9 cellular contexts compared by ENCODE assay signal in the genomic region with DNA sequence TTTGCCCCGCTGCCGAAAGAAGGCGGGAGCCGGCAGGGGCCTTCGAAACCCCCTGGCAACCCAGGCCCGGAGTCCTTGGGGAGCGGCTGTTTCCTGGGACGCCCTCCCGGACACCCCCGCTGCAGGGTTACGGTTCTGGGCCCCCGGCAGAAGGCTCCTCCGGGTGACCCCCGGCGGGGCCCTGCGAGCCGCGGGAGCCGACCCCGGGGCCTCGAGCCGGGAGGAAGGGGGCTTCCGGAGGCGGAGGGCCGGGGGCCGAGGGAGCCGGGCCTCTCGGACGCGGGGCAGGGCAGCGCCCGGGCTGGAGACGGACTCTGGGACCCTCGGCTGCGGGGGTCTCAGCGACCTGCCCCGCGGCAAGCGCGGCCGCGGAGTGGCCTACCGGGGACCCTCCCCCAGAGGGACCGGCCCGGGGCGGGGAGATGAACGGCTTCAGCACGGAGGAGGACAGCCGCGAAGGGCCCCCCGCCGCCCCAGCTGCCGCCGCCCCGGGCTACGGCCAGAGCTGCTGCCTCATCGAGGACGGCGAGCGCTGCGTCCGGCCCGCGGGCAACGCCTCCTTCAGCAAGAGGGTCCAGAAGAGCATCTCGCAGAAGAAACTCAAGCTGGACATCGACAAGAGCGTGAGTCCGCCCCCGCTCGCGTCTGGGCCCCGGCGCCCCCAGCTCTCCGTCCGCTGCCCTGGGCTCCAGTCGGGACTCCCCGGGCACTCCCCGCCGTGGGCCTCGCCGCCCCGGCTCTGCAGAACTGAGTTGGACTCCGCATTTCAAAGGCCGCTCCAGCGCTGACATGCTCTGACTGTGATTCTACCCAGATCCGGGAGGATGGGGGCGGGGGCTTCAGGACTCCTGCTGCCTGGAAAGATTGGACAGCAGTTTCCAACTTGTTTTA. TPM values are rescaled to one million over a fixed set of nuclear protein-coding genes. Genes with fewer than 3 reads are reported as not detected.
A peak's percentile ranks its signal among the peaks of the same experiment; 100 is the strongest.
DNase-seq lines count a peak whose midpoint lies in the region; ATAC-seq, FAIRE-seq and TF ChIP-seq lines count a peak whose summit lies in the region.
"Had no signal": no experiment of that assay in that cellular context is flagged by ENCODE, and none has a peak within 500 bp of the region (broad histone marks: within the 10 kb centered on the region; RNA-seq: fewer than 3 reads in every experiment).

No MANE protein-coding gene starts in this region.

- H3K36me3 Mint-ChIP-seq in CD4-positive, alpha-beta memory T cell: peaks cover 26 to 46% of the 10 kb centered on the region in 2 donors
- H3K36me3 Mint-ChIP-seq in dendritic cell treated with granulocyte-macrophage colony-stimulating factor and Interleukin-4, amounts not matched to agents 40 ng/mL and 50 ng/mL, for 4 days (ENCODE audit: low read depth): peaks cover 41% of the 10 kb centered on the region

- TF ChIP-seq RAD21 in HepG2 (CRISPR knock-in tag; IDR thresholded peaks at IDR 0.05): no peak

- CTCF ChIA-PET in CD4-positive, alpha-beta memory T cell (lab: Charles Lee; ENCODE audit: partially characterized antibody): interaction anchor here (0.9 to 1.6 kb wide), 2 partner anchors 16 to 374 kb away, joined by 3 to 6 read pairs; no protein-coding TSS in a partner anchor
- CTCF ChIA-PET in HepG2 (lab: Yijun Ruan, JAX; ENCODE audit: low intra/inter-chr PET ratio, low total read pairs): no interaction called here

- H3K27ac ChIP-seq in CD4-positive, alpha-beta memory T cell (ENCODE audit: low read depth, low read length): peak overlapping the region; percentile 65
- H3K27ac ChIP-seq in HUES6 (ENCODE audit: low read depth, low read length): peak overlapping the region; percentile 56; the same call in 1 of the 2 replicates
- peak overlapping the region; percentile 72 for H3K27ac ChIP-seq in HepG2 (ENCODE audit: extremely low read length, insufficient read depth, low read length)

- H3K27me3 Mint-ChIP-seq in CD4-positive, alpha-beta memory T cell: no peaks in the 10 kb centered on the region
- H3K27me3 Mint-ChIP-seq in dendritic cell treated with granulocyte-macrophage colony-stimulating factor and Interleukin-4, amounts not matched to agents 40 ng/mL and 50 ng/mL, for 4 days: no peaks in the 10 kb centered on the region

- POLR2A ChIA-PET in CD4-positive, alpha-beta memory T cell (lab: Charles Lee; ENCODE audit: partially characterized antibody): interaction anchor here (0.7 to 1.7 kb wide), 6 partner anchors 14 to 921 kb away, joined by 3 to 9 read pairs (median 4); partner anchors contain the start of genes FAM114A2, GALNT10 and MFAP3
- POLR2A ChIA-PET in HepG2 (lab: Yijun Ruan, JAX): interaction anchor here (0.7 to 1.4 kb wide), 2 partner anchors 59 to 256 kb away, joined by 4 to 5 read pairs; partner anchors contain the start of gene GALNT10

- peaks cover 4% of the 10 kb centered on the region for H3K36me3 ChIP-seq in CD4-positive, alpha-beta memory T cell (ENCODE audit: insufficient read depth, low read length)
- H3K36me3 ChIP-seq in HUES6 (ENCODE audit: control insufficient read depth, insufficient read depth, low read length): peaks cover 21% of the 10 kb centered on the region
- H3K36me3 ChIP-seq in HepG2 (replicated peaks in 1 of 2; ENCODE audit: control insufficient read depth in 1 of 2, insufficient read depth in 2 of 2, low read length in 2 of 2): peaks cover 0 to 8% of the 10 kb centered on the region in 2 experiments; a peak in 3 of 5 replicates

- in situ Hi-C loops in HepG2 (cut with HindIII; ENCODE audit: extremely low pct_ligation_motif_present, low pct_unique_long_range_greater_than_20kb): no loop called here

- 1% methylated on average over 20 of the region's 88 CpGs for WGBS in HepG2 (ENCODE audit: low lambda C conversion rate)

- no peak overlapping the region for H2AFZ ChIP-seq in HepG2 (ENCODE audit: low read length)

- no peaks in the 10 kb centered on the region for H3K9me3 Mint-ChIP-seq in CD4-positive, alpha-beta memory T cell
- no peaks in the 10 kb centered on the region for H3K9me3 Mint-ChIP-seq in dendritic cell treated with granulocyte-macrophage colony-stimulating factor and Interleukin-4, amounts not matched to agents 40 ng/mL and 50 ng/mL, for 4 days

- H3K9ac ChIP-seq in HUES6 (ENCODE audit: low read length): peak overlapping the region; percentile 55
- peak overlapping the region; percentile 78 for H3K9ac ChIP-seq in HepG2 (ENCODE audit: insufficient read depth, low read depth, low read length)

- no peak for TF ChIP-seq CTCF in HepG2 (CRISPR knock-in tag; IDR thresholded peaks at IDR 0.05)

- TF ChIP-seq POLR2A in HepG2 (IDR thresholded peaks at IDR 0.05; ENCODE audit: insufficient read depth in 1 of 2, low read depth in 2 of 2, low read length in 2 of 2): 0 out of 4 replicates have a peak, but pooled peaks of 1 of the 2 experiments have one; percentile 36

- peak overlapping the region; percentile 93 for H3K4me2 ChIP-seq in HepG2 (ENCODE audit: low read depth, low read length)

- peak; percentile 5 for ATAC-seq in GM21360 (IDR thresholded peaks at IDR 0.05; ENCODE audit: unreplicated experiment)
- ATAC-seq in HepG2: peak; percentile 61

- H3K4me1 ChIP-seq in CD4-positive, alpha-beta memory T cell (ENCODE audit: insufficient read depth, low read length): peaks cover 46% of the 10 kb centered on the region
- peaks cover 11% of the 10 kb centered on the region for H3K4me1 ChIP-seq in HUES6 (ENCODE audit: control insufficient read depth, insufficient read depth, low read length)
- peaks cover 34% of the 10 kb centered on the region for H3K4me1 ChIP-seq in HepG2 (ENCODE audit: insufficient read depth, low read length)

- H3K79me2 ChIP-seq in HepG2 (ENCODE audit: insufficient read depth, low read length): peaks cover 23% of the 10 kb centered on the region

- H3K4me3 ChIP-seq in CD4-positive, alpha-beta memory T cell (ENCODE audit: low read length in 2 of 2): peak overlapping the region; percentile 52 to 95
- H3K4me3 ChIP-seq in HUES6 (ENCODE audit: low read depth, low read length): peak overlapping the region; percentile 93
- peak overlapping the region; percentile 81 to 97 (median 94) for H3K4me3 ChIP-seq in HepG2 (replicated peaks in 1 of 3; ENCODE audit: insufficient read depth in 1 of 3, low read depth in 2 of 3, low read length in 3 of 3)

- intact Hi-C loops in CD4-positive, alpha-beta memory T cell (cut with micrococcal nuclease): loop anchor here (5.0 kb wide), 1 partner anchor 496 kb away; the partner anchor contains the start of gene MRPL22
- intact Hi-C loops in dendritic cell treated with granulocyte-macrophage colony-stimulating factor and Interleukin-4, amounts not matched to agents 40 ng/mL and 50 ng/mL, for 4 days (cut with micrococcal nuclease): loop anchor here (2.0 to 10.0 kb wide), 2 partner anchors 256 to 308 kb away; partner anchors contain the start of genes GALNT10 and LARP1
- intact Hi-C loops in HepG2 (cut with micrococcal nuclease; ENCODE audit: unreplicated experiment): no loop called here

- peaks cover 11% of the 10 kb centered on the region for H4K20me1 ChIP-seq in HepG2 (ENCODE audit: insufficient read depth, low read length)

- no peaks in the 10 kb centered on the region for H3K27me3 ChIP-seq in CD4-positive, alpha-beta memory T cell (ENCODE audit: insufficient read depth, low read length)
- H3K27me3 ChIP-seq in HUES6 (ENCODE audit: control insufficient read depth, insufficient read depth, low read length) (no peaks in the 10 kb centered on the region), HepG2 (ENCODE audit: control insufficient read depth in 1 of 2, insufficient read depth in 2 of 2, low read length in 2 of 2) (no peaks in the 10 kb centered on the region)

- no peak for FAIRE-seq in HepG2 (lab: Jason Lieb, UNC)

- H3K27ac Mint-ChIP-seq in CD4-positive, alpha-beta memory T cell: peak overlapping the region; percentile 43 to 96 (median 86)
- peak overlapping the region; percentile 90 for H3K27ac Mint-ChIP-seq in dendritic cell treated with granulocyte-macrophage colony-stimulating factor and Interleukin-4, amounts not matched to agents 40 ng/mL and 50 ng/mL, for 4 days

- TF ChIP-seq EP300 in HepG2 (IDR thresholded peaks at IDR 0.05; ENCODE audit: low read depth in 2 of 2, low read length in 2 of 2) (no peak), HepG2 (CRISPR knock-in tag; IDR thresholded peaks at IDR 0.05; ENCODE audit: borderline replicate concordance) (no peak)

- H3K9me3 ChIP-seq in CD4-positive, alpha-beta memory T cell (ENCODE audit: control insufficient read depth in 1 of 2, low read length in 2 of 2): no peaks in the 10 kb centered on the region
- no peaks in the 10 kb centered on the region for H3K9me3 ChIP-seq in HUES6 (ENCODE audit: control insufficient read depth, insufficient read depth, low read depth, low read length)
- H3K9me3 ChIP-seq in HepG2 (ENCODE audit: low read length): no peaks in the 10 kb centered on the region

- H3K4me1 Mint-ChIP-seq in CD4-positive, alpha-beta memory T cell: peaks cover 40 to 73% (median 52%) of the 10 kb centered on the region in 4 donors
- peaks cover 38% of the 10 kb centered on the region for H3K4me1 Mint-ChIP-seq in dendritic cell treated with granulocyte-macrophage colony-stimulating factor and Interleukin-4, amounts not matched to agents 40 ng/mL and 50 ng/mL, for 4 days (ENCODE audit: low read depth)

- BruUV-seq in HepG2 (replicated peaks; lab: Mats Ljungman, UMichigan): no TSS peak

- DNase-seq in CD4-positive, alpha-beta memory T cell: peak; percentile 30 to 64 (median 34)
- peak; percentile 25 to 37 for DNase-seq in activated CD4-positive, alpha-beta T cell treated with anti-CD3 and anti-CD28 coated beads for 4 hours
- DNase-seq in HepG2 (ENCODE audit: low spot score) (peak; percentile 36), NCI-H446 treated with DMSO at 0.1 percent for 48 hours (lab: John Stamatoyannopoulos, UW) (no peak)
- peak; percentile 10 to 18 for DNase-seq in stimulated activated CD4-positive, alpha-beta T cell treated with anti-CD3 and anti-CD28 coated beads, Interleukin-2, amount 100 ng/mL, for 48 hours

- peak overlapping the region; percentile 90 to 96 (median 92) for H3K4me3 Mint-ChIP-seq in CD4-positive, alpha-beta memory T cell
- peak overlapping the region; percentile 83 for H3K4me3 Mint-ChIP-seq in dendritic cell treated with granulocyte-macrophage colony-stimulating factor and Interleukin-4, amounts not matched to agents 40 ng/mL and 50 ng/mL, for 4 days

RNA-seq across cellular contexts. Expression of gene SAP30L, which starts 0.6 kb away (rescaled TPM):
- 10 to 100 TPM; 36.9 to 47.5 TPM for total RNA-seq in CD4-positive, alpha-beta memory T cell
- 10 to 100 TPM; 19.4 to 44.7 TPM for polyA plus RNA-seq in CD4-positive, alpha-beta memory T cell
- 35.1 and 37.2 TPM in 2 replicates for total RNA-seq in HepG2 (2016; rRNA removed; fragmentation: Illumina TruSeq; extraction: Trizol)
- 43.5 and 52.9 TPM in 2 replicates for total RNA-seq in HepG2 (2016; cell fraction: cytosol; rRNA removed; fragmentation: Illumina TruSeq; extraction: Trizol; ENCODE audit: low read depth)
- total RNA-seq in HepG2 (2016; cell fraction: insoluble cytoplasmic fraction; rRNA removed; fragmentation: Illumina TruSeq; extraction: Trizol): 29.8 and 32.1 TPM in 2 replicates
- 68.1 and 69.8 TPM in 2 replicates for total RNA-seq in HepG2 (2016; cell fraction: membrane; rRNA removed; fragmentation: Illumina TruSeq; extraction: Trizol)
- 18.6 and 21.2 TPM in 2 replicates for total RNA-seq in HepG2 (2016; cell fraction: nucleus; rRNA removed; fragmentation: Illumina TruSeq; extraction: Trizol)
- polyA plus RNA-seq in HepG2 (2011; rRNA removed): 22.7 and 27.9 TPM in 2 replicates
- polyA plus RNA-seq in HepG2 (2011; cell fraction: cytosol; rRNA removed): 13.3 and 17.8 TPM in 2 replicates
- polyA plus RNA-seq in HepG2 (2011; cell fraction: nucleus; rRNA removed): 11.4 and 19.9 TPM in 2 replicates
- polyA plus RNA-seq in HepG2 (2012): 25.2 and 38.3 TPM in 2 replicates
- polyA plus RNA-seq in HepG2 (2016; cell fraction: cytosol; fragmentation: Illumina TruSeq; extraction: Trizol; ENCODE audit: low read depth): 53.9 and 56.6 TPM in 2 replicates
- polyA plus RNA-seq in HepG2 (2016; cell fraction: insoluble cytoplasmic fraction; fragmentation: Illumina TruSeq; extraction: Trizol; ENCODE audit: low read depth): 37.5 and 38.4 TPM in 2 replicates
- polyA plus RNA-seq in HepG2 (2016; cell fraction: membrane; fragmentation: Illumina TruSeq; extraction: Trizol; ENCODE audit: low read depth): 62.1 and 69.0 TPM in 2 replicates
- polyA plus RNA-seq in HepG2 (2016; cell fraction: nucleus; fragmentation: Illumina TruSeq; extraction: Trizol; ENCODE audit: insufficient read depth, low read depth): 35.7 and 47.1 TPM in 2 replicates
- polyA minus RNA-seq in HepG2 (2011; rRNA and poly(A)+ RNA removed; ENCODE audit: low replicate concordance): 6.8 and 18.8 TPM in 2 replicates
- 7.7 and 13.8 TPM in 2 replicates for polyA minus RNA-seq in HepG2 (2011; cell fraction: cytosol; rRNA and poly(A)+ RNA removed)
- polyA minus RNA-seq in HepG2 (2011; cell fraction: nucleus; rRNA and poly(A)+ RNA removed): 8.1 and 9.5 TPM in 2 replicates

RNA-seq across cellular contexts. Expression of gene HAND1, which starts 31.6 kb away (rescaled TPM):
- total RNA-seq in CD4-positive, alpha-beta memory T cell: not detected
- not detected for polyA plus RNA-seq in CD4-positive, alpha-beta memory T cell
- total RNA-seq in HepG2 (2016; rRNA removed; fragmentation: Illumina TruSeq; extraction: Trizol): not detected in 2 replicates
- total RNA-seq in HepG2 (2016; cell fraction: cytosol; rRNA removed; fragmentation: Illumina TruSeq; extraction: Trizol; ENCODE audit: low read depth): not detected in 2 replicates
- not detected in 2 replicates for total RNA-seq in HepG2 (2016; cell fraction: insoluble cytoplasmic fraction; rRNA removed; fragmentation: Illumina TruSeq; extraction: Trizol)
- not detected in 2 replicates for total RNA-seq in HepG2 (2016; cell fraction: membrane; rRNA removed; fragmentation: Illumina TruSeq; extraction: Trizol)
- total RNA-seq in HepG2 (2016; cell fraction: nucleus; rRNA removed; fragmentation: Illumina TruSeq; extraction: Trizol): not detected in 2 replicates
- not detected in 2 replicates for polyA plus RNA-seq in HepG2 (2011; rRNA removed)
- not detected in 2 replicates for polyA plus RNA-seq in HepG2 (2011; cell fraction: cytosol; rRNA removed)
- not detected in 2 replicates for polyA plus RNA-seq in HepG2 (2011; cell fraction: nucleus; rRNA removed)
- not detected in 2 replicates for polyA plus RNA-seq in HepG2 (2012)
- not detected in 2 replicates for polyA plus RNA-seq in HepG2 (2016; cell fraction: cytosol; fragmentation: Illumina TruSeq; extraction: Trizol; ENCODE audit: low read depth)
- not detected in 2 replicates for polyA plus RNA-seq in HepG2 (2016; cell fraction: insoluble cytoplasmic fraction; fragmentation: Illumina TruSeq; extraction: Trizol; ENCODE audit: low read depth)
- not detected in 2 replicates for polyA plus RNA-seq in HepG2 (2016; cell fraction: membrane; fragmentation: Illumina TruSeq; extraction: Trizol; ENCODE audit: low read depth)
- polyA plus RNA-seq in HepG2 (2016; cell fraction: nucleus; fragmentation: Illumina TruSeq; extraction: Trizol; ENCODE audit: insufficient read depth, low read depth): not detected in 2 replicates
- not detected in 2 replicates for polyA minus RNA-seq in HepG2 (2011; rRNA and poly(A)+ RNA removed; ENCODE audit: low replicate concordance)
- polyA minus RNA-seq in HepG2 (2011; cell fraction: cytosol; rRNA and poly(A)+ RNA removed): not detected in 2 replicates
- not detected in 2 replicates for polyA minus RNA-seq in HepG2 (2011; cell fraction: nucleus; rRNA and poly(A)+ RNA removed)
- total RNA-seq: T-helper 1 cell treated with Interleukin-12 subunit alpha and Interleukin-12 subunit beta and Interleukin-4 antibody, amounts not matched to agents 30 ng/mL and 1 ng/mL, for 36 hours had no signal
